Comparison of ENCODE assay signal across 20 cellular contexts in genomic region chr1:92446546-92446945, GRCh38. TPM values are rescaled to one million over a fixed set of nuclear protein-coding genes. Genes with fewer than 3 reads are reported as not detected.
DNase-seq lines count a peak whose midpoint lies in the region; ATAC-seq, FAIRE-seq and TF ChIP-seq lines count a peak whose summit lies in the region.
"Had no signal": no experiment of that assay in that cellular context is flagged by ENCODE, and none has a peak within 500 bp of the region (broad histone marks: within the 10 kb centered on the region; RNA-seq: fewer than 3 reads in every experiment).

No MANE protein-coding gene starts in this region.

- no peaks in the 10 kb centered on the region for H3K9me2 ChIP-seq in Loucy (replicated peaks; ENCODE audit: low read depth, low read length)

- no peak for TF ChIP-seq CTCF in AG09309 (IDR thresholded peaks at IDR 0.05; ENCODE audit: control insufficient read depth, insufficient read depth, low read depth, low read length, missing control alignments)
- no peak for TF ChIP-seq CTCF in Loucy (conservative IDR thresholded peaks at IDR 0.05; ENCODE audit: low read length)
- no peak for TF ChIP-seq CTCF in cardiac fibroblast (IDR thresholded peaks at IDR 0.05; ENCODE audit: low read depth, low read length)
- no peak for TF ChIP-seq CTCF in keratinocyte (optimal IDR thresholded peaks at IDR 0.05 in 1 of 3, IDR thresholded peaks at IDR 0.05 in 1 of 3, conservative IDR thresholded peaks at IDR 0.05 in 1 of 3; ENCODE audit: extremely low read depth in 1 of 3, insufficient read depth in 2 of 3, low read length in 3 of 3)
- no peak for TF ChIP-seq CTCF in upper lobe of left lung (IDR thresholded peaks at IDR 0.05)
- no peak for TF ChIP-seq CTCF in thyroid gland (IDR thresholded peaks at IDR 0.05)

- H3K4me1 ChIP-seq in Loucy (ENCODE audit: insufficient read depth, low read length, poor library complexity, severe bottlenecking) (peaks cover 16% of the 10 kb centered on the region), keratinocyte (ENCODE audit: control insufficient read depth, extremely low read depth, insufficient read depth, low read length) (peaks cover 8% of the 10 kb centered on the region), upper lobe of left lung (no peaks in the 10 kb centered on the region), thyroid gland (no peaks in the 10 kb centered on the region)
- H3K4me1 ChIP-seq: vagina had no signal

- intact Hi-C loops in thyroid gland (cut with DNase I): no loop called here

- H3K27ac ChIP-seq in keratinocyte (ENCODE audit: control insufficient read depth, insufficient read depth, low read length): no peak overlapping the region
- no peak overlapping the region for H3K27ac ChIP-seq in upper lobe of left lung
- H3K27ac ChIP-seq in thyroid gland: no peak overlapping the region
- H3K27ac ChIP-seq: cardiac muscle cell, vagina had no signal

- H3K9me3 ChIP-seq in Loucy (ENCODE audit: insufficient read depth, low read depth, low read length) (no peaks in the 10 kb centered on the region), keratinocyte (ENCODE audit: control insufficient read depth, low read depth, low read length) (no peaks in the 10 kb centered on the region), upper lobe of left lung (no peaks in the 10 kb centered on the region), thyroid gland (no peaks in the 10 kb centered on the region)
- H3K9me3 ChIP-seq: vagina had no signal

- no peak for TF ChIP-seq EP300 in upper lobe of left lung (IDR thresholded peaks at IDR 0.05)

- H3K9ac ChIP-seq in Loucy (ENCODE audit: low read depth, low read length, poor library complexity, severe bottlenecking): no peak overlapping the region
- no peak overlapping the region for H3K9ac ChIP-seq in keratinocyte (ENCODE audit: control insufficient read depth, extremely low read depth, insufficient read depth, low read length)

- DNase-seq in AG09309 (ENCODE audit: low read depth) (peak; percentile 13), cardiac fibroblast (ENCODE audit: low read depth in 2 of 2) (peak; percentile 16 to 42), keratinocyte (ENCODE audit: low read depth, low spot score) (no peak), DMS 273 (lab: John Stamatoyannopoulos, UW; ENCODE audit: unreplicated experiment) (no peak), upper lobe of left lung (no peak), thyroid gland (no peak)
- DNase-seq: activated CD4-positive, alpha-beta T cell treated with anti-CD3 and anti-CD28 coated beads, Interleukin-2, amount 50 U/mL, for 48 hours; activated T-cell treated with anti-CD3 and anti-CD28 coated beads, Interleukin-2, amount 50 U/mL, for 24 hours; CD8-positive, alpha-beta T cell; GF-D8; NCI-H2029; NCI-H510A treated with DMSO at 0.1 percent for 48 hours; nephron progenitor cell; retina had no signal

- H3K4me3 ChIP-seq in AG09309 (ENCODE audit: control insufficient read depth, low read depth, low read length) (no peak overlapping the region), Loucy (ENCODE audit: low read length, poor library complexity, severe bottlenecking) (no peak overlapping the region), cardiac fibroblast (replicated peaks in 1 of 2; ENCODE audit: low read depth in 2 of 2, low read length in 2 of 2) (no peak overlapping the region), keratinocyte (ENCODE audit: control insufficient read depth in 2 of 3, extremely low read depth in 1 of 3, insufficient read depth in 2 of 3, low read depth in 1 of 3, low read length in 3 of 3) (no peak overlapping the region), upper lobe of left lung (no peak overlapping the region), thyroid gland (replicated peaks in 1 of 3) (no peak overlapping the region)
- H3K4me3 ChIP-seq: cardiac muscle cell, lung, vagina had no signal

- no peak overlapping the region for H3K4me2 ChIP-seq in Loucy (ENCODE audit: low read depth, low read length, poor library complexity, severe bottlenecking)
- no peak overlapping the region for H3K4me2 ChIP-seq in keratinocyte (ENCODE audit: control insufficient read depth, extremely low read depth, insufficient read depth, low read depth, low read length)

- dilution Hi-C loops in keratinocyte (cut with MboI; ENCODE audit: extremely low pct_ligation_motif_present, low sequenced_read_pairs): no loop called here

- H3K79me2 ChIP-seq in Loucy (ENCODE audit: insufficient read depth, low read length) (no peaks in the 10 kb centered on the region), keratinocyte (ENCODE audit: control insufficient read depth, insufficient read depth, low read length) (no peaks in the 10 kb centered on the region)

- WGBS in upper lobe of left lung, 2 donors: 63% methylated on average over 2 of the region's 2 CpGs
- 61 to 79% methylated on average over 2 of the region's 2 CpGs for WGBS in thyroid gland, 2 donors

- FAIRE-seq in keratinocyte (lab: Jason Lieb, UNC): peak; percentile 29
- FAIRE-seq: TTC549 had no signal

- no peaks in the 10 kb centered on the region for H4K20me1 ChIP-seq in Loucy (ENCODE audit: insufficient read depth, low read length, poor library complexity, severe bottlenecking)
- no peaks in the 10 kb centered on the region for H4K20me1 ChIP-seq in keratinocyte (ENCODE audit: control insufficient read depth, extremely low read depth, insufficient read depth, low read length)

- ATAC-seq in GM21723 (IDR thresholded peaks at IDR 0.05; ENCODE audit: unreplicated experiment): no peak
- ATAC-seq in upper lobe of left lung (ENCODE audit: low FRiP score in 2 of 2): no peak
- ATAC-seq: CD8-positive, alpha-beta T cell had no signal

- H3K36me3 ChIP-seq in Loucy (ENCODE audit: insufficient read depth, low read length) (no peaks in the 10 kb centered on the region), keratinocyte (ENCODE audit: control insufficient read depth in 2 of 2, extremely low read depth in 1 of 2, insufficient read depth in 2 of 2, low read length in 2 of 2) (no peaks in the 10 kb centered on the region), upper lobe of left lung (no peaks in the 10 kb centered on the region), thyroid gland (no peaks in the 10 kb centered on the region)
- H3K36me3 ChIP-seq: cardiac muscle cell, vagina had no signal

- H2AFZ ChIP-seq in Loucy (ENCODE audit: low read length) (peak overlapping the region; percentile 51; the same call in 1 of the 2 replicates), keratinocyte (ENCODE audit: control insufficient read depth, low read length) (no peak overlapping the region)

- no peaks in the 10 kb centered on the region for H3K27me3 ChIP-seq in Loucy (ENCODE audit: insufficient read depth, low read length, poor library complexity, severe bottlenecking)
- H3K27me3 ChIP-seq in keratinocyte (ENCODE audit: control insufficient read depth, extremely low read depth, insufficient read depth, low read length): no peaks in the 10 kb centered on the region
- H3K27me3 ChIP-seq in upper lobe of left lung: no peaks in the 10 kb centered on the region
- H3K27me3 ChIP-seq in thyroid gland: no peaks in the 10 kb centered on the region
- H3K27me3 ChIP-seq: cardiac muscle cell, vagina had no signal

- TF ChIP-seq POLR2A in upper lobe of left lung (IDR thresholded peaks at IDR 0.05) (no peak), thyroid gland (IDR thresholded peaks at IDR 0.05) (no peak)

- H3F3A ChIP-seq in Loucy (ENCODE audit: low read depth): no peaks in the 10 kb centered on the region

- H3K9me1 ChIP-seq in keratinocyte (ENCODE audit: control insufficient read depth, extremely low read depth, insufficient read depth, low read length): no peaks in the 10 kb centered on the region

RNA-seq across cellular contexts. Expression of gene GFI1, which starts 40.2 kb away (rescaled TPM):
- 0.13 to 0.22 TPM (median 0.17 TPM) in 3 replicates for polyA plus RNA-seq in keratinocyte
- 0.10 TPM for polyA plus RNA-seq in keratinocyte (2011; ENCODE audit: low read depth)
- 0.11 and 0.13 TPM in 2 replicates for polyA plus RNA-seq in keratinocyte (2011; cell fraction: cytosol; rRNA removed)
- polyA plus RNA-seq in keratinocyte (2011; cell fraction: nucleus; rRNA removed): 0.65 and 0.67 TPM in 2 replicates
- polyA plus RNA-seq in keratinocyte (2012; ENCODE audit: low replicate concordance): 0.08 and 0.14 TPM in 2 replicates
- 0.10 to 0.54 TPM (median 0.20 TPM) in 3 replicates for polyA minus RNA-seq in keratinocyte
- polyA minus RNA-seq in keratinocyte (2011; cell fraction: cytosol; rRNA and poly(A)+ RNA removed): not detected
- polyA minus RNA-seq in keratinocyte (2011; cell fraction: nucleus; rRNA and poly(A)+ RNA removed): 1.1 and 2.4 TPM in 2 replicates
- total RNA-seq in upper lobe of left lung (1 to 10 TPM; 2.0 to 7.3 (median 4.0) TPM), thyroid gland (1 to 10 TPM in 1 of 4 donors, under 1 TPM in 3; 0.27 to 1.8 (median 0.47) TPM)
- polyA plus RNA-seq: cardiac muscle cell had no signal

Comparison
In these comparisons a context has a peak if more than half of its experiments do, and no peak if none do; other contexts are left out.
1. DNase-seq: peak in AG09309 (single experiment) and cardiac fibroblast (2 of 2); none in keratinocyte (single experiment), DMS 273 (single experiment), upper lobe of left lung (0 of 2) and thyroid gland (0 of 2).